Comparison of ENCODE assay signal across 12 cellular contexts in the genomic region with DNA sequence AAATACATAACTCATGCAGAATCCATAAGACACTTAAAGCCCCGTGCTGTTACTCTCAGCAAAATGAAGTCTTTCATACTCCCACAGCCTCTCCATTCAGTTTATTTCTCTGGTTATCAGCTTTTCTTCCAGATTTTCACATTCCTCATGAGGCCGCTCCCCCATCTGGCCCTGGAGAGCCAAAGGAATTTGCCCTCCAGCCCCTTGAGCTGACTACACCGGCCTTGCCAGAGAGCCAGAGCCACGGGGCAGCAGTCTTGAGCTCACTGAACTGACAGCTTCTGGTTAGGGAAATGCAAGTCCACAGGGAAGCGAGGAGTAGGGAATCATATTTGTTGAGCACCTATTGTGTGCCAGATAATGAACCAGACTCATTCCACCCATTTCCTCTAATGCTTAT.
DNase-seq lines count a peak whose midpoint lies in the region; ATAC-seq and TF ChIP-seq lines count a peak whose summit lies in the region.
"Had no signal": no experiment of that assay in that cellular context is flagged by ENCODE, and none has a peak within 500 bp of the region (broad histone marks: within the 10 kb centered on the region; RNA-seq: fewer than 3 reads in every experiment).

No MANE protein-coding gene starts in this region.

- peak; percentile 16 for DNase-seq in H4 (ENCODE audit: low spot score)
- peak; percentile 80 for DNase-seq in adipocyte (ENCODE audit: low read depth)
- peak; percentile 6 for DNase-seq in glomerular visceral epithelial cell (ENCODE audit: extremely low spot score)
- DNase-seq in retinal pigment epithelial cell (ENCODE audit: low read depth), result peak; percentile 64
- no peak for DNase-seq in retina
- DNase-seq: DND-41; stimulated activated CD4-positive, alpha-beta T cell treated with anti-CD3 and anti-CD28 coated beads, Interleukin-12 subunit alpha, Interleukin-12 subunit beta, amount 100 ng/mL, for 4 hours; stimulated activated naive CD8-positive, alpha-beta T cell treated with anti-CD3 and anti-CD28 coated beads, Interleukin-15, Interleukin-2, amounts not matched to agents 100 U/mL and 50 U/mL, for 24 hours had no signal

- H3K4me3 ChIP-seq in adipocyte (ENCODE audit: low read length), result no peak overlapping the region
- no peak overlapping the region for H3K4me3 ChIP-seq in retinal pigment epithelial cell (ENCODE audit: low read length)
- H3K4me3 ChIP-seq: K562 had no signal

- H3K9ac ChIP-seq in adipocyte (ENCODE audit: low read length), result no peak overlapping the region

- H3K9me3 ChIP-seq in adipocyte (ENCODE audit: control insufficient read depth, low read length), result no peaks in the 10 kb centered on the region

- no peak for TF ChIP-seq CTCF in retinal pigment epithelial cell (conservative IDR thresholded peaks at IDR 0.05; ENCODE audit: low read depth, low read length)

- no peak for ATAC-seq in GM19455 (IDR thresholded peaks at IDR 0.05; ENCODE audit: unreplicated experiment)
- ATAC-seq in GM19463 (IDR thresholded peaks at IDR 0.05; ENCODE audit: unreplicated experiment), result no peak
- no peak for ATAC-seq in HG02852 (IDR thresholded peaks at IDR 0.05; ENCODE audit: unreplicated experiment)
- ATAC-seq: K562; stimulated activated naive CD8-positive, alpha-beta T cell treated with anti-CD3 and anti-CD28 coated beads, Interleukin-15, Interleukin-2, amounts not matched to agents 100 U/mL and 50 U/mL, for 24 hours had no signal

- no peaks in the 10 kb centered on the region for H3K36me3 ChIP-seq in adipocyte (ENCODE audit: control insufficient read depth, insufficient read depth, low read length, severe bottlenecking)

- H3K27me3 ChIP-seq in adipocyte (replicated peaks; ENCODE audit: control insufficient read depth, insufficient read depth, low read length), result peaks cover 38% of the 10 kb centered on the region

- peaks cover 13% of the 10 kb centered on the region for H3K4me1 ChIP-seq in adipocyte (ENCODE audit: control insufficient read depth, insufficient read depth, low read length)
